In genomic region chr12:111775205-111776193, GRCh38 we compare ENCODE assay signal across 8 cellular contexts.
DNase-seq lines count a peak whose midpoint lies in the region; ATAC-seq and TF ChIP-seq lines count a peak whose summit lies in the region.

No MANE protein-coding gene starts in this region.

- H3K27ac ChIP-seq in RWPE1 (peak overlapping the region; percentile 97), epithelial cell of prostate (peak overlapping the region; percentile 1), muscle layer of duodenum (ENCODE audit: low read length) (peak overlapping the region; percentile 97)

- POLR2A ChIA-PET in RWPE1 (lab: Yijun Ruan, JAX; ENCODE audit: low non-redundant PET), result interaction anchor here (0.5 kb wide), 1 partner anchor 12 kb away, joined by 4 read pairs; no protein-coding TSS in a partner anchor

- H3K36me3 ChIP-seq in muscle layer of duodenum (ENCODE audit: control insufficient read depth in 1 of 2, insufficient read depth in 2 of 2, low read length in 2 of 2), result peaks cover 0 to 2% of the 10 kb centered on the region in 2 donors

- peak; percentile 46 for ATAC-seq in GM18519 (IDR thresholded peaks at IDR 0.05; ENCODE audit: low FRiP score, unreplicated experiment)
- peak; percentile 79 for ATAC-seq in HG03103 (IDR thresholded peaks at IDR 0.05; ENCODE audit: low read depth, unreplicated experiment)

- no peaks in the 10 kb centered on the region for H3K27me3 ChIP-seq in muscle layer of duodenum (ENCODE audit: low read depth, low read length)

- H3K4me1 ChIP-seq in muscle layer of duodenum (ENCODE audit: control insufficient read depth in 1 of 2, insufficient read depth in 2 of 2, low read length in 2 of 2), result peaks cover 38 to 65% of the 10 kb centered on the region in 2 donors

- H3K4me3 ChIP-seq in muscle layer of duodenum (ENCODE audit: low read depth in 1 of 2, low read length in 2 of 2), result peak overlapping the region; percentile 16 to 47

- H3K9me3 ChIP-seq in muscle layer of duodenum (ENCODE audit: control insufficient read depth in 1 of 2, low read length in 2 of 2), result no peaks in the 10 kb centered on the region

- peak; percentile 26 for DNase-seq in RWPE1 (ENCODE audit: low spot score)
- no peak for DNase-seq in epithelial cell of prostate (ENCODE audit: low read depth, low spot score)
- DNase-seq in AG20443 (ENCODE audit: low spot score), result no peak
- DNase-seq in NCI-H1694 treated with DMSO at 0.1 percent for 48 hours (lab: John Stamatoyannopoulos, UW), result no peak
- DNase-seq in GOT3 (lab: John Stamatoyannopoulos, UW), result no peak

- CTCF ChIA-PET in RWPE1 (lab: Yijun Ruan, JAX), result no interaction called here

- TF ChIP-seq CTCF in RWPE1 (conservative IDR thresholded peaks at IDR 0.05; ENCODE audit: low read depth), result no peak

Comparison
In these comparisons a context has a peak if more than half of its experiments do, and no peak if none do; other contexts are left out.
1. H3K27ac ChIP-seq: peak in every context shown above with its lines; median percentile 97 in RWPE1; 97 in muscle layer of duodenum; 1 in epithelial cell of prostate.